8 cellular contexts compared by ENCODE assay signal in genomic region chrX:130339408-130340222, GRCh38. TPM values are rescaled to one million over a fixed set of nuclear protein-coding genes. Genes with fewer than 3 reads are reported as not detected.
DNase-seq lines count a peak whose midpoint lies in the region; ATAC-seq and TF ChIP-seq lines count a peak whose summit lies in the region.

Gene SLC25A14 (plus strand): TSS chrX:130339919. CDS start chrX:130340279, 360 bp downstream.

- H3K9me3 Mint-ChIP-seq in T-helper 1 cell treated with Interleukin-12 subunit alpha and Interleukin-12 subunit beta and Interleukin-4 antibody, amounts not matched to agents 30 μg/mL and 1 μg/mL, for 36 hours = no peaks in the 10 kb centered on the region

- intact Hi-C loops in aorta (cut with DNase I) = loop anchor here in 1 of 2 donors (10.0 kb wide), 1 partner anchor 575 kb away; no protein-coding TSS in a partner anchor

- H3K4me3 Mint-ChIP-seq in T-helper 1 cell treated with Interleukin-12 subunit alpha and Interleukin-12 subunit beta and Interleukin-4 antibody, amounts not matched to agents 30 μg/mL and 1 μg/mL, for 36 hours = peak within 1 kb of the TSS; percentile 92

- no peaks in the 10 kb centered on the region for H3K9me3 ChIP-seq in right atrium auricular region
- no peaks in the 10 kb centered on the region for H3K9me3 ChIP-seq in aorta (ENCODE audit: control insufficient read depth, low read length)

- 0 to 37% methylated on average over 52 to 55 of the region's 55 CpGs for WGBS in aorta, 2 donors

- DNase-seq in NCI-H146 (lab: John Stamatoyannopoulos, UW) (peak; percentile 83), amniotic stem cell (lab: John Stamatoyannopoulos, UW) (peak; percentile 43), right atrium auricular region (ENCODE audit: low spot score) (peak; percentile 67), aorta (peak; percentile 82 to 89)

- H3K27me3 ChIP-seq in right atrium auricular region (no peaks in the 10 kb centered on the region), rectal smooth muscle tissue (ENCODE audit: control insufficient read depth, insufficient read depth, low read length) (no peaks in the 10 kb centered on the region), aorta (ENCODE audit: control insufficient read depth in 1 of 2, insufficient read depth in 2 of 2, low read length in 1 of 2) (no peaks in the 10 kb centered on the region)

- H3K4me3 ChIP-seq in right atrium auricular region (peak within 1 kb of the TSS; percentile 56 to 63), rectal smooth muscle tissue (ENCODE audit: low read length) (peak within 1 kb of the TSS; percentile 72), aorta (ENCODE audit: low read length in 2 of 2) (peak within 1 kb of the TSS; percentile 67 to 84)

- ATAC-seq in GM18499 (IDR thresholded peaks at IDR 0.05; ENCODE audit: insufficient read depth, unreplicated experiment) = peak; percentile 87
- peak; percentile 96 for ATAC-seq in HG02870 (IDR thresholded peaks at IDR 0.05; ENCODE audit: unreplicated experiment)
- peak; percentile 87 for ATAC-seq in aorta (ENCODE audit: low FRiP score)

- no peak for TF ChIP-seq CTCF in right atrium auricular region (IDR thresholded peaks at IDR 0.05)

- H3K36me3 Mint-ChIP-seq in T-helper 1 cell treated with Interleukin-12 subunit alpha and Interleukin-12 subunit beta and Interleukin-4 antibody, amounts not matched to agents 30 μg/mL and 1 μg/mL, for 36 hours (ENCODE audit: low read depth) = no peaks in the 10 kb centered on the region

- H3K27ac ChIP-seq in right atrium auricular region (peak within 1 kb of the TSS; percentile 19 to 47), rectal smooth muscle tissue (ENCODE audit: low read depth, low read length) (no peak within 1 kb of the TSS), aorta (ENCODE audit: low read depth in 1 of 2, low read length in 2 of 2) (no peak within 1 kb of the TSS)

- peak within 1 kb of the TSS; percentile 88 for H3K27ac Mint-ChIP-seq in T-helper 1 cell treated with Interleukin-12 subunit alpha and Interleukin-12 subunit beta and Interleukin-4 antibody, amounts not matched to agents 30 μg/mL and 1 μg/mL, for 36 hours

- no peak within 1 kb of the TSS for H3K9ac ChIP-seq in rectal smooth muscle tissue (ENCODE audit: low read length)

- H3K36me3 ChIP-seq in right atrium auricular region = no peaks in the 10 kb centered on the region
- no peaks in the 10 kb centered on the region for H3K36me3 ChIP-seq in rectal smooth muscle tissue (ENCODE audit: control insufficient read depth, insufficient read depth, low read length)
- no peaks in the 10 kb centered on the region for H3K36me3 ChIP-seq in aorta (ENCODE audit: control insufficient read depth in 1 of 2, insufficient read depth in 2 of 2, low read length in 1 of 2)

- H3K4me1 ChIP-seq in right atrium auricular region = no peaks in the 10 kb centered on the region
- no peaks in the 10 kb centered on the region for H3K4me1 ChIP-seq in rectal smooth muscle tissue (ENCODE audit: control insufficient read depth, insufficient read depth, low read length)
- no peaks in the 10 kb centered on the region for H3K4me1 ChIP-seq in aorta (ENCODE audit: control insufficient read depth in 1 of 2, insufficient read depth in 2 of 2, low read length in 2 of 2)

- no peaks in the 10 kb centered on the region for H3K27me3 Mint-ChIP-seq in T-helper 1 cell treated with Interleukin-12 subunit alpha and Interleukin-12 subunit beta and Interleukin-4 antibody, amounts not matched to agents 30 μg/mL and 1 μg/mL, for 36 hours (ENCODE audit: low read depth)

- H3K4me1 Mint-ChIP-seq in T-helper 1 cell treated with Interleukin-12 subunit alpha and Interleukin-12 subunit beta and Interleukin-4 antibody, amounts not matched to agents 30 μg/mL and 1 μg/mL, for 36 hours (ENCODE audit: low read depth) = peaks cover 14% of the 10 kb centered on the region

RNA-seq across cellular contexts. Expression of gene SLC25A14, which starts in this region (rescaled TPM):
- total RNA-seq in right atrium auricular region = 1 to 10 TPM; 3.4 to 8.2 TPM
- total RNA-seq in aorta = 10 to 100 TPM; 10.5 to 14.7 TPM
- polyA plus RNA-seq in aorta = 10 to 100 TPM; 12.0 to 27.2 TPM

Comparison
In these comparisons a context has a peak if more than half of its experiments do, and no peak if none do; other contexts are left out.
1. H3K27ac ChIP-seq: peak in right atrium auricular region (2 of 2); none in rectal smooth muscle tissue (single experiment) and aorta (0 of 2).
2. Peak in every context shown above with its lines, with median percentiles within 50 percentile points of each other: ATAC-seq, DNase-seq and H3K4me3 ChIP-seq.